ENCODE assay signal across 8 cellular contexts in genomic region chr18:79678665-79679551, GRCh38.
DNase-seq lines count a peak whose midpoint lies in the region; ATAC-seq and TF ChIP-seq lines count a peak whose summit lies in the region.

No MANE protein-coding gene starts in this region.

- no peak for TF ChIP-seq CTCF in AG10803 (conservative IDR thresholded peaks at IDR 0.05; ENCODE audit: low read length)

- ATAC-seq in GM19035 (IDR thresholded peaks at IDR 0.05; ENCODE audit: unreplicated experiment) (peak; percentile 93), HG03342 (IDR thresholded peaks at IDR 0.05; ENCODE audit: unreplicated experiment) (peak; percentile 91)
- peak; percentile 90 for ATAC-seq in central memory CD8-positive, alpha-beta T cell (replicated peaks; ENCODE audit: extremely low read depth, poor library complexity, severe bottlenecking)

- peaks cover 46% of the 10 kb centered on the region for H3K4me1 Mint-ChIP-seq in central memory CD8-positive, alpha-beta T cell

- peak; percentile 98 for DNase-seq in AG10803 (ENCODE audit: low read depth)
- peak; percentile 98 for DNase-seq in NCI-H345 treated with DMSO at 0.1 percent for 48 hours (lab: John Stamatoyannopoulos, UW; ENCODE audit: unreplicated experiment)
- DNase-seq in activated CD4-positive, CD25-positive, alpha-beta regulatory T cell treated with anti-CD3 and anti-CD28 coated beads, Interleukin-2, amount 50 U/mL, for 16 hours (ENCODE audit: low read depth, low spot score) = peak; percentile 98
- DNase-seq in central memory CD8-positive, alpha-beta T cell (ENCODE audit: low spot score in 2 of 2) = peak; percentile 95 to 99
- peak; percentile 98 for DNase-seq in inferior parietal cortex (ENCODE audit: extremely low spot score)
- DNase-seq in smooth muscle cell of the brain vasculature (ENCODE audit: low read depth, low spot score) = peak; percentile 96

- no peaks in the 10 kb centered on the region for H3K9me3 Mint-ChIP-seq in central memory CD8-positive, alpha-beta T cell

- H3K27me3 Mint-ChIP-seq in central memory CD8-positive, alpha-beta T cell = no peaks in the 10 kb centered on the region

- peak overlapping the region; percentile 97 for H3K27ac Mint-ChIP-seq in central memory CD8-positive, alpha-beta T cell (ENCODE audit: low read depth)

- peak overlapping the region; percentile 98 for H3K4me3 Mint-ChIP-seq in central memory CD8-positive, alpha-beta T cell

- peaks cover 29% of the 10 kb centered on the region for H3K36me3 Mint-ChIP-seq in central memory CD8-positive, alpha-beta T cell (ENCODE audit: insufficient read depth)

- peak overlapping the region; percentile 86 for H3K4me3 ChIP-seq in AG10803 (ENCODE audit: low read length)

Comparison
In these comparisons a context has a peak if more than half of its experiments do, and no peak if none do; other contexts are left out.
1. Peak in every context shown above with its lines: DNase-seq, ATAC-seq and H3K4me3 ChIP-seq.